Comparison of ENCODE assay signal across 8 cellular contexts in the genomic region with DNA sequence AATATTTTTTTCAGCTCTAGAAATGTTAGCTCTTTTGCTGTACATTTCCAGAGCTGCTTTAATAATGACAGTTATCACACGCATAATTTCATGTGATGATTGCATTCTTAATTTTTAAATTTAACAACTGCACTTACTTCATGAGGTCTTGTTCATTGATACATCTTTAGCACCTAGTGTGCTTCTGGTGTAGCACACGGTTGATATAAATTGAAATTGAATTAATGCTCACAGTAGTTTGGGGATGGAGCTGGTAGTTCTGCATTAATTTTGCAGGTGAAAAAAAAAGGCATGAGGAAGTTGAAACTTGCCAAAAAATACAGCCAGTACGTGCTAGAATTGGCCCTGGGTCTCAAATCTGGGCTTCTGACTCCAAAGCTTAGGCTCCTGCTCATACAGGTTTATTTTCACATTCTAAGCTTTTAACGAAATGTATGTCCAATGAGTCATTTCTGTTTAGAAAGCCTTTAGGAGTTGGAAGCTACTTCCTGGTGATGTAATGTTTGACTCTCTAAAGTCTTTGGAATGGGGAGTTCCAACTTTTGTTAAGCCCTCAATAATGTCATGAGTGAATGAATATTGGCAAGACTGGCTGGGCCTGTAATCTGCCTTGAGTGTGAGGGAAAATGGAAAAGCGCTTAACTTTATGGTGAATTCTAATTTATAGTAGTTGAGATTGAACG. TPM values are rescaled to one million over a fixed set of nuclear protein-coding genes. Genes with fewer than 3 reads are reported as not detected.
A peak's percentile ranks its signal among the peaks of the same experiment; 100 is the strongest.
DNase-seq lines count a peak whose midpoint lies in the region; ATAC-seq and TF ChIP-seq lines count a peak whose summit lies in the region.

No MANE protein-coding gene starts in this region.

- in situ Hi-C loops in T47D (cut with HindIII; ENCODE audit: low pct_unique_long_range_greater_than_20kb, low sequenced_read_pairs), result no loop called here

- 36 to 51% methylated on average over 6 of the region's 6 CpGs for WGBS in lung, 2 donors
- 42 to 43% methylated on average over 6 of the region's 6 CpGs for WGBS in upper lobe of left lung, 2 donors

- TF ChIP-seq EP300 in Ishikawa (IDR thresholded peaks at IDR 0.05; ENCODE audit: borderline replicate concordance) (peak; percentile 59; the same call in 1 of the 2 replicates), upper lobe of left lung (IDR thresholded peaks at IDR 0.05) (peak in 1 of 4 donors; percentile 72)

- peak; percentile 62 for DNase-seq in AG09319 (ENCODE audit: extremely low read depth, low read depth)
- DNase-seq in T47D (ENCODE audit: low read depth in 1 of 2, low spot score in 1 of 2), result peak; percentile 64 to 96
- DNase-seq in lung (ENCODE audit: low spot score), result no peak
- DNase-seq in upper lobe of left lung, result no peak
- no peak for DNase-seq in T1000 (lab: John Stamatoyannopoulos, UW)
- no peak for DNase-seq in cerebellar cortex (ENCODE audit: low spot score)
- no peak for DNase-seq in hippocampal formation (lab: John Stamatoyannopoulos, UW)

- peak in 1 of 4 donors; percentile 15 for TF ChIP-seq POLR2A in upper lobe of left lung (IDR thresholded peaks at IDR 0.05)

- TF ChIP-seq CTCF in AG09319 (IDR thresholded peaks at IDR 0.05; ENCODE audit: low read depth, low read length), result no peak
- no peak for TF ChIP-seq CTCF in lung (IDR thresholded peaks at IDR 0.05; ENCODE audit: control extremely low read depth, extremely low read depth)
- peak in 1 of 6 experiments; percentile 6 for TF ChIP-seq CTCF in upper lobe of left lung (IDR thresholded peaks at IDR 0.05)

- H3K4me3 ChIP-seq in lung (no peak overlapping the region), upper lobe of left lung (no peak overlapping the region)

- H3K27ac ChIP-seq in lung (ENCODE audit: low read depth in 1 of 2, low read length in 1 of 2) (peak overlapping the region; percentile 55 to 80), upper lobe of left lung (peak overlapping the region; percentile 63 to 80 (median 78))

- no peak for TF ChIP-seq RAD21 in Ishikawa (IDR thresholded peaks at IDR 0.05; ENCODE audit: low read depth)

- ATAC-seq in lung (ENCODE audit: insufficient read depth, low FRiP score) (peak; percentile 81), upper lobe of left lung (ENCODE audit: low FRiP score in 2 of 2) (peak; percentile 89 to 90)

- H3K4me1 ChIP-seq in lung (ENCODE audit: control insufficient read depth in 2 of 2, insufficient read depth in 2 of 2, low read length in 2 of 2) (peaks cover 22 to 32% of the 10 kb centered on the region in 2 donors), upper lobe of left lung (peaks cover 75 to 84% (median 79%) of the 10 kb centered on the region in 4 donors)

- H3K9me3 ChIP-seq in lung (ENCODE audit: control insufficient read depth in 2 of 2, insufficient read depth in 1 of 2, low read length in 1 of 2) (no peaks in the 10 kb centered on the region), upper lobe of left lung (no peaks in the 10 kb centered on the region)

- H3K27me3 ChIP-seq in lung (ENCODE audit: control insufficient read depth, insufficient read depth) (no peaks in the 10 kb centered on the region), upper lobe of left lung (no peaks in the 10 kb centered on the region)

- H3K36me3 ChIP-seq in lung (ENCODE audit: control insufficient read depth in 2 of 2, insufficient read depth in 2 of 2, low read length in 2 of 2) (peaks cover 3 to 12% of the 10 kb centered on the region in 2 donors), upper lobe of left lung (peaks cover 0 to 23% (median 19%) of the 10 kb centered on the region in 4 donors)

TF ChIP-seq in Ishikawa, 13 proteins besides CTCF, POLR2A, EP300 and RAD21:
- TF ChIP-seq CEBPB (IDR thresholded peaks at IDR 0.05) (peak; percentile 77; the same call in 1 of the 2 replicates), TEAD4 (IDR thresholded peaks at IDR 0.05) (peak; percentile 84), TAF1 (IDR thresholded peaks at IDR 0.05; ENCODE audit: low read depth) (no peak), NFIC (IDR thresholded peaks at IDR 0.05) (peak; percentile 72), ZBTB7A (IDR thresholded peaks at IDR 0.05; ENCODE audit: low read depth) (no peak), EGR1 (IDR thresholded peaks at IDR 0.05) (no peak), CREB1 (IDR thresholded peaks at IDR 0.05; ENCODE audit: low read depth) (peak; percentile 19; the same call in 1 of the 2 replicates), FOXM1 (IDR thresholded peaks at IDR 0.05; ENCODE audit: borderline replicate concordance, low read depth) (0 out of 2 replicates have a peak, but pooled peaks have one; percentile 2), TCF12 (IDR thresholded peaks at IDR 0.05; ENCODE audit: low read depth) (peak; percentile 59), YY1 (IDR thresholded peaks at IDR 0.05; ENCODE audit: low read depth) (no peak)
- TF ChIP-seq, protein P1, sequence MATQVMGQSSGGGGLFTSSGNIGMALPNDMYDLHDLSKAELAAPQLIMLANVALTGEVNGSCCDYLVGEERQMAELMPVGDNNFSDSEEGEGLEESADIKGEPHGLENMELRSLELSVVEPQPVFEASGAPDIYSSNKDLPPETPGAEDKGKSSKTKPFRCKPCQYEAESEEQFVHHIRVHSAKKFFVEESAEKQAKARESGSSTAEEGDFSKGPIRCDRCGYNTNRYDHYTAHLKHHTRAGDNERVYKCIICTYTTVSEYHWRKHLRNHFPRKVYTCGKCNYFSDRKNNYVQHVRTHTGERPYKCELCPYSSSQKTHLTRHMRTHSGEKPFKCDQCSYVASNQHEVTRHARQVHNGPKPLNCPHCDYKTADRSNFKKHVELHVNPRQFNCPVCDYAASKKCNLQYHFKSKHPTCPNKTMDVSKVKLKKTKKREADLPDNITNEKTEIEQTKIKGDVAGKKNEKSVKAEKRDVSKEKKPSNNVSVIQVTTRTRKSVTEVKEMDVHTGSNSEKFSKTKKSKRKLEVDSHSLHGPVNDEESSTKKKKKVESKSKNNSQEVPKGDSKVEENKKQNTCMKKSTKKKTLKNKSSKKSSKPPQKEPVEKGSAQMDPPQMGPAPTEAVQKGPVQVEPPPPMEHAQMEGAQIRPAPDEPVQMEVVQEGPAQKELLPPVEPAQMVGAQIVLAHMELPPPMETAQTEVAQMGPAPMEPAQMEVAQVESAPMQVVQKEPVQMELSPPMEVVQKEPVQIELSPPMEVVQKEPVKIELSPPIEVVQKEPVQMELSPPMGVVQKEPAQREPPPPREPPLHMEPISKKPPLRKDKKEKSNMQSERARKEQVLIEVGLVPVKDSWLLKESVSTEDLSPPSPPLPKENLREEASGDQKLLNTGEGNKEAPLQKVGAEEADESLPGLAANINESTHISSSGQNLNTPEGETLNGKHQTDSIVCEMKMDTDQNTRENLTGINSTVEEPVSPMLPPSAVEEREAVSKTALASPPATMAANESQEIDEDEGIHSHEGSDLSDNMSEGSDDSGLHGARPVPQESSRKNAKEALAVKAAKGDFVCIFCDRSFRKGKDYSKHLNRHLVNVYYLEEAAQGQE (IDR thresholded peaks at IDR 0.05; ENCODE audit: low read depth), result no peak
- TF ChIP-seq, protein P2, sequence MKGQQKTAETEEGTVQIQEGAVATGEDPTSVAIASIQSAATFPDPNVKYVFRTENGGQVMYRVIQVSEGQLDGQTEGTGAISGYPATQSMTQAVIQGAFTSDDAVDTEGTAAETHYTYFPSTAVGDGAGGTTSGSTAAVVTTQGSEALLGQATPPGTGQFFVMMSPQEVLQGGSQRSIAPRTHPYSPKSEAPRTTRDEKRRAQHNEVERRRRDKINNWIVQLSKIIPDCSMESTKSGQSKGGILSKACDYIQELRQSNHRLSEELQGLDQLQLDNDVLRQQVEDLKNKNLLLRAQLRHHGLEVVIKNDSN (IDR thresholded peaks at IDR 0.05), result no peak
- TF ChIP-seq, protein P3, sequence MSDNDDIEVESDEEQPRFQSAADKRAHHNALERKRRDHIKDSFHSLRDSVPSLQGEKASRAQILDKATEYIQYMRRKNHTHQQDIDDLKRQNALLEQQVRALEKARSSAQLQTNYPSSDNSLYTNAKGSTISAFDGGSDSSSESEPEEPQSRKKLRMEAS (IDR thresholded peaks at IDR 0.05), result peak; percentile 38; the same call in 1 of the 2 replicates

RNA-seq across cellular contexts. Expression of a gene that starts 10.9 kb away (rescaled TPM):
- total RNA-seq in lung, result 100 to 1,000 TPM in 1 of 2 donors, 10 to 100 TPM in 1; 99.1 to 261 TPM
- 100 to 1,000 TPM; 251 to 269 TPM for polyA plus RNA-seq in lung
- 100 to 1,000 TPM; 108 to 272 (median 184) TPM for total RNA-seq in upper lobe of left lung

RNA-seq across cellular contexts. Expression of a gene that starts 36.5 kb away (rescaled TPM):
- 10 to 100 TPM; 16.2 to 16.7 TPM for total RNA-seq in lung
- polyA plus RNA-seq in lung, result 1 to 10 TPM; 6.1 to 7.5 TPM
- 10 to 100 TPM in 3 of 6 donors, 1 to 10 TPM in 3; 4.6 to 17.1 (median 10.3) TPM for total RNA-seq in upper lobe of left lung

Comparison
In these comparisons a context has a peak if more than half of its experiments do, and no peak if none do; other contexts are left out.
1. DNase-seq: peak in AG09319 (single experiment) and T47D (2 of 2); none in lung (single experiment), upper lobe of left lung (0 of 2), T1000 (single experiment), cerebellar cortex (single experiment) and hippocampal formation (0 of 2).